ENCODE assay signal across 24 cellular contexts in genomic region chr14:79701371-79701770, GRCh38.
"Had no signal": no experiment of that assay in that cellular context is flagged by ENCODE, and none has a peak within 500 bp of the region (broad histone marks: within the 10 kb centered on the region; RNA-seq: fewer than 3 reads in every experiment).

No MANE protein-coding gene starts in this region.

- H3K36me3 Mint-ChIP-seq: natural killer cell; stimulated activated naive B cell treated with anti-CD40 and anti-IgM and Interleukin-4, amounts not matched to agents 10 μg/mL and 1 μg/mL and 100 μg/mL, for 72 hours had no signal

- H3K36me3 ChIP-seq: esophagus squamous epithelium, gastroesophageal sphincter, neural progenitor cell, ovary, right atrium auricular region, sigmoid colon, tibial nerve, upper lobe of right lung had no signal

- H3K27ac Mint-ChIP-seq: dendritic cell treated with granulocyte-macrophage colony-stimulating factor and Interleukin-4, amounts not matched to agents 40 ng/mL and 50 ng/mL, for 4 days; effector memory CD8-positive, alpha-beta T cell; natural killer cell; neural progenitor cell; stimulated activated naive B cell treated with anti-CD40 and anti-IgM and Interleukin-4, amounts not matched to agents 10 μg/mL and 1 μg/mL and 100 μg/mL, for 72 hours; stimulated activated naive CD8-positive, alpha-beta T cell treated with anti-CD3 and anti-CD28 coated beads, Interleukin-15, amount 100 ng/mL, for 72 hours had no signal

- H3K9me3 ChIP-seq: esophagus squamous epithelium, gastroesophageal sphincter, ovary, right atrium auricular region, sigmoid colon, testis, tibial nerve, upper lobe of right lung had no signal

- H3K4me3 ChIP-seq: esophagus squamous epithelium, gastroesophageal sphincter, neural progenitor cell, ovary, right atrium auricular region, sigmoid colon, skin epidermis, testis, tibial nerve, upper lobe of right lung had no signal

- H3K9me3 Mint-ChIP-seq: neural progenitor cell had no signal

- DNase-seq: effector memory CD8-positive, alpha-beta T cell; esophagus squamous epithelium; foreskin fibroblast; glutamatergic neuron; islet precursor cell; mammary epithelial cell; natural killer cell; nucleus accumbens; ovary; sigmoid colon; stimulated activated CD4-positive, alpha-beta T cell treated with anti-CD3 and anti-CD28 coated beads, Interleukin-2, amount 100 ng/mL, for 24 hours; stimulated activated CD4-positive, alpha-beta T cell treated with anti-CD3 and anti-CD28 coated beads, Interleukin-4, amount 100 ng/mL, for 4 hours; stimulated activated naive B cell treated with anti-CD40 and anti-IgM and Interleukin-4, amounts not matched to agents 10 μg/mL and 1 μg/mL and 100 μg/mL, for 72 hours; stimulated activated naive CD8-positive, alpha-beta T cell treated with anti-CD3 and anti-CD28 coated beads, Interleukin-15, amount 100 ng/mL, for 72 hours; testis; upper lobe of right lung had no signal

- H3K27me3 Mint-ChIP-seq: dendritic cell treated with granulocyte-macrophage colony-stimulating factor and Interleukin-4, amounts not matched to agents 40 ng/mL and 50 ng/mL, for 4 days; effector memory CD8-positive, alpha-beta T cell; stimulated activated naive B cell treated with anti-CD40 and anti-IgM and Interleukin-4, amounts not matched to agents 10 μg/mL and 1 μg/mL and 100 μg/mL, for 72 hours; stimulated activated naive CD8-positive, alpha-beta T cell treated with anti-CD3 and anti-CD28 coated beads, Interleukin-15, amount 100 ng/mL, for 72 hours had no signal

- H3K4me3 Mint-ChIP-seq: dendritic cell treated with granulocyte-macrophage colony-stimulating factor and Interleukin-4, amounts not matched to agents 40 ng/mL and 50 ng/mL, for 4 days; effector memory CD8-positive, alpha-beta T cell; natural killer cell; neural progenitor cell; stimulated activated naive B cell treated with anti-CD40 and anti-IgM and Interleukin-4, amounts not matched to agents 10 μg/mL and 1 μg/mL and 100 μg/mL, for 72 hours; stimulated activated naive CD8-positive, alpha-beta T cell treated with anti-CD3 and anti-CD28 coated beads, Interleukin-15, amount 100 ng/mL, for 72 hours had no signal

- ATAC-seq: effector memory CD8-positive, alpha-beta T cell; gastroesophageal sphincter; left lobe of liver; natural killer cell; stimulated activated naive B cell treated with anti-CD40 and anti-IgM and Interleukin-4, amounts not matched to agents 10 μg/mL and 1 μg/mL and 100 μg/mL, for 72 hours; stimulated activated naive CD8-positive, alpha-beta T cell treated with anti-CD3 and anti-CD28 coated beads, Interleukin-15, amount 100 ng/mL, for 72 hours; upper lobe of right lung had no signal

- H3K4me1 ChIP-seq: esophagus squamous epithelium, right atrium auricular region, testis, upper lobe of right lung had no signal

- H2AFZ ChIP-seq: neural progenitor cell had no signal

- H3K4me1 Mint-ChIP-seq: natural killer cell; neural progenitor cell; stimulated activated naive B cell treated with anti-CD40 and anti-IgM and Interleukin-4, amounts not matched to agents 10 μg/mL and 1 μg/mL and 100 μg/mL, for 72 hours; stimulated activated naive CD8-positive, alpha-beta T cell treated with anti-CD3 and anti-CD28 coated beads, Interleukin-15, amount 100 ng/mL, for 72 hours had no signal

- H3K27ac ChIP-seq: epithelial cell of prostate, esophagus squamous epithelium, gastroesophageal sphincter, neural progenitor cell, ovary, right atrium auricular region, sigmoid colon, skin epidermis, testis, tibial nerve, upper lobe of right lung had no signal

- H3K4me2 ChIP-seq: neural progenitor cell had no signal

- H3K27me3 ChIP-seq: esophagus squamous epithelium, gastroesophageal sphincter, neural progenitor cell, ovary, right atrium auricular region, sigmoid colon, testis, tibial nerve, upper lobe of right lung had no signal
